ENCODE assay signal across 8 cellular contexts in the genomic region with DNA sequence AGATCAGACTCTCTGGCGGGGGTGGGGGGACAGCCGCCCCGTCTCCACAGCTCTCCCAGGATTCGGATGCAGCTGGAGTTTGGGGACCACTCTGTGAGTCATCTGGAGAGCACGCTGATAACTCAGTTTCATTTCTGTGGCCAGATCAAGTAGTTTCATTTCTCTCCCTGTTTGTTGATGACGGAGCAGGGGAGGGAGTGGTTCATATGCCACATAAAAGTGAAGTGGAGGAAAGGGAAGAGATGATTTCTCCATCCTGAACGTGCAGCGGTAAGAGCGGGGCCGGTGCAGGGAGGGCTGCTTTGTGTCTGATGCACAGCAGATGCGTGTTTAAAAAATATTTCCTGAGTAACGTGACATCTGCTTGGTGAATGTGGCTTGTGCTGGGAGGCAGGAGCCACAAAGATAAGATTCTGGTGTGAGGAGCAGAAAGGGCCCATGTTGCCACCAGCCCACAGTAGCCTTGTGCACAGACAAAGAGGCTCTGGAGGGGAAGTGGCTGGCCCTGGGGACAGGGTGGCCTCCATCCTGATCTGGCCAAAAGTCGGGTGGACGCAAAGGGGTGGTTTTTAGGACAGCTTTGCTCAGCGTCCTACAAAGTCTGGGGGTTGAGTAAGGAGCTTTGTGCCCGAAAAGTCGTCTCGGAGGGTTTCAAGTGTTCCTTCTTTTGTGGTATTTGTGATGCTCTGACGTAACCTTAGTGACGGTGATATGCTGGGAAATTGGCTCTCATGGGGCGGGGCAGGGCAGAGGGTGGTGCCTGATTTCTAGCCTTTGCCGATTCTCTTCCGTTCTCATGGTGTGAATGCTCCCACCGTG. TPM values are rescaled to one million over a fixed set of nuclear protein-coding genes. Genes with fewer than 3 reads are reported as not detected.
DNase-seq lines count a peak whose midpoint lies in the region; ATAC-seq and TF ChIP-seq lines count a peak whose summit lies in the region.
"Had no signal": no experiment of that assay in that cellular context is flagged by ENCODE, and none has a peak within 500 bp of the region (broad histone marks: within the 10 kb centered on the region; RNA-seq: fewer than 3 reads in every experiment).

A gene with protein sequence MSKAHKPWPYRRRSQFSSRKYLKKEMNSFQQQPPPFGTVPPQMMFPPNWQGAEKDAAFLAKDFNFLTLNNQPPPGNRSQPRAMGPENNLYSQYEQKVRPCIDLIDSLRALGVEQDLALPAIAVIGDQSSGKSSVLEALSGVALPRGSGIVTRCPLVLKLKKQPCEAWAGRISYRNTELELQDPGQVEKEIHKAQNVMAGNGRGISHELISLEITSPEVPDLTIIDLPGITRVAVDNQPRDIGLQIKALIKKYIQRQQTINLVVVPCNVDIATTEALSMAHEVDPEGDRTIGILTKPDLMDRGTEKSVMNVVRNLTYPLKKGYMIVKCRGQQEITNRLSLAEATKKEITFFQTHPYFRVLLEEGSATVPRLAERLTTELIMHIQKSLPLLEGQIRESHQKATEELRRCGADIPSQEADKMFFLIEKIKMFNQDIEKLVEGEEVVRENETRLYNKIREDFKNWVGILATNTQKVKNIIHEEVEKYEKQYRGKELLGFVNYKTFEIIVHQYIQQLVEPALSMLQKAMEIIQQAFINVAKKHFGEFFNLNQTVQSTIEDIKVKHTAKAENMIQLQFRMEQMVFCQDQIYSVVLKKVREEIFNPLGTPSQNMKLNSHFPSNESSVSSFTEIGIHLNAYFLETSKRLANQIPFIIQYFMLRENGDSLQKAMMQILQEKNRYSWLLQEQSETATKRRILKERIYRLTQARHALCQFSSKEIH (plus strand): TSS at position 242 of the 819 bp plus-strand sequence. CDS start 14,880 bp downstream, outside the sequence.

- H3F3A ChIP-seq in SU-DHL-6 (ENCODE audit: insufficient read depth): no peaks in the 10 kb centered on the region

- H3K9me2 ChIP-seq in SU-DHL-6 (replicated peaks; ENCODE audit: insufficient read depth, low read length): no peaks in the 10 kb centered on the region

- H3K27ac ChIP-seq in SU-DHL-6 (ENCODE audit: low read depth, low read length) (no peak within 1 kb of the TSS), adipose tissue (ENCODE audit: low read depth, low read length) (peak within 1 kb of the TSS; percentile 82)

- peak; percentile 59 to 67 for DNase-seq in left colon
- DNase-seq in stimulated activated CD4-positive, alpha-beta T cell treated with anti-CD3 and anti-CD28 coated beads, TNF-alpha, amount 100 ng/mL, for 48 hours (ENCODE audit: low read depth in 3 of 3): peak; percentile 38 to 70 (median 55)

- H4K20me1 ChIP-seq in SU-DHL-6 (ENCODE audit: low read depth, low read length): no peaks in the 10 kb centered on the region

- intact Hi-C loops in left colon (cut with DNase I, micrococcal nuclease): no loop called here

- peak; percentile 74 for ATAC-seq in GM18870 (IDR thresholded peaks at IDR 0.05; ENCODE audit: unreplicated experiment)
- peak; percentile 54 for ATAC-seq in HG03095 (IDR thresholded peaks at IDR 0.05; ENCODE audit: unreplicated experiment)
- ATAC-seq in left colon: peak; percentile 62
- no peak for ATAC-seq in GM21825 (IDR thresholded peaks at IDR 0.05; ENCODE audit: unreplicated experiment)

- H3K79me2 ChIP-seq in SU-DHL-6 (ENCODE audit: insufficient read depth, low read length): no peaks in the 10 kb centered on the region

- no peak within 1 kb of the TSS for H3K4me3 ChIP-seq in SU-DHL-6 (ENCODE audit: insufficient read depth, low read length, poor library complexity, severe bottlenecking)

- no peaks in the 10 kb centered on the region for H3K9me3 ChIP-seq in SU-DHL-6 (ENCODE audit: insufficient read depth, low read length)

- TF ChIP-seq CTCF in SU-DHL-6 (IDR thresholded peaks at IDR 0.05; ENCODE audit: insufficient read depth, low read length, poor library complexity, severe bottlenecking): no peak

- no peaks in the 10 kb centered on the region for H3K27me3 ChIP-seq in SU-DHL-6 (ENCODE audit: low read length)

- peak within 1 kb of the TSS; percentile 18 for H3K4me2 ChIP-seq in SU-DHL-6 (ENCODE audit: low read depth, low read length, poor library complexity, severe bottlenecking)

- no peak within 1 kb of the TSS for H3K9ac ChIP-seq in SU-DHL-6 (ENCODE audit: low read length)

- no peak within 1 kb of the TSS for H2AFZ ChIP-seq in SU-DHL-6 (ENCODE audit: low read depth, low read length, severe bottlenecking)

- no peaks in the 10 kb centered on the region for H3K36me3 ChIP-seq in SU-DHL-6 (ENCODE audit: low read length)

- 11 to 59% (median 15%) methylated on average over 24 of the region's 24 CpGs for WGBS in adipose tissue, 3 donors

RNA-seq across cellular contexts. Expression of the gene that starts here (rescaled TPM):
- 10 to 100 TPM in 2 of 3 donors, 1 to 10 TPM in 1; 2.4 to 13.8 (median 12.6) TPM for polyA plus RNA-seq in adipose tissue
- total RNA-seq in left colon: 1 to 10 TPM; 3.8 TPM
- total RNA-seq: neural crest cell had no signal
